In genomic region chr12:45570501-45570900, GRCh38 we compare ENCODE assay signal across 24 cellular contexts.
"Had no signal": no experiment of that assay in that cellular context is flagged by ENCODE, and none has a peak within 500 bp of the region (broad histone marks: within the 10 kb centered on the region; RNA-seq: fewer than 3 reads in every experiment).

No MANE protein-coding gene starts in this region.

- ATAC-seq: esophagus mucosa, gastrocnemius medialis, heart right ventricle, left cardiac atrium, left lung, left ventricle myocardium superior, lower lobe of right lung, mucosa of descending colon had no signal

- H3K4me1 ChIP-seq: left lung, lower lobe of right lung had no signal

- DNase-seq: dermis blood vessel endothelial cell; dorsolateral prefrontal cortex; effector CD4-positive, alpha-beta T cell; effector memory CD4-positive, alpha-beta T cell; esophagus squamous epithelium; foreskin fibroblast; foreskin melanocyte; gastrocnemius medialis; glutamatergic neuron; head of caudate nucleus; heart right ventricle; hippocampal formation; left cardiac atrium; left lung; left ventricle myocardium superior; lower lobe of right lung; mesenchymal stem cell; mucosa of descending colon; naive B cell had no signal

- H3K9me3 ChIP-seq: esophagus squamous epithelium, gastrocnemius medialis, heart right ventricle, left lung, lower lobe of right lung, mucosa of descending colon had no signal

- H3K4me3 ChIP-seq: coronary artery, dorsolateral prefrontal cortex, esophagus squamous epithelium, gastrocnemius medialis, heart right ventricle, left lung, lower lobe of right lung, mucosa of descending colon had no signal

- H3K27me3 ChIP-seq: esophagus squamous epithelium, gastrocnemius medialis, heart right ventricle, left lung had no signal

- H3K27ac ChIP-seq: coronary artery, dorsolateral prefrontal cortex, gastrocnemius medialis, heart right ventricle, left lung, lower lobe of right lung had no signal

- H3K36me3 ChIP-seq: esophagus squamous epithelium, gastrocnemius medialis, heart right ventricle, left lung, lower lobe of right lung had no signal

- FAIRE-seq: colon, endothelial cell of umbilical vein, islet of Langerhans had no signal
